In genomic region chr2:121694398-121695178, GRCh38 we compare ENCODE assay signal across 1 cellular context.
TF ChIP-seq lines count a peak whose summit lies in the region.

No MANE protein-coding gene starts in this region.

TF ChIP-seq in GM23338, 12 proteins besides CTCF, POLR2A, EP300 and RAD21 (continued from another document):
- TF ChIP-seq, protein P1, sequence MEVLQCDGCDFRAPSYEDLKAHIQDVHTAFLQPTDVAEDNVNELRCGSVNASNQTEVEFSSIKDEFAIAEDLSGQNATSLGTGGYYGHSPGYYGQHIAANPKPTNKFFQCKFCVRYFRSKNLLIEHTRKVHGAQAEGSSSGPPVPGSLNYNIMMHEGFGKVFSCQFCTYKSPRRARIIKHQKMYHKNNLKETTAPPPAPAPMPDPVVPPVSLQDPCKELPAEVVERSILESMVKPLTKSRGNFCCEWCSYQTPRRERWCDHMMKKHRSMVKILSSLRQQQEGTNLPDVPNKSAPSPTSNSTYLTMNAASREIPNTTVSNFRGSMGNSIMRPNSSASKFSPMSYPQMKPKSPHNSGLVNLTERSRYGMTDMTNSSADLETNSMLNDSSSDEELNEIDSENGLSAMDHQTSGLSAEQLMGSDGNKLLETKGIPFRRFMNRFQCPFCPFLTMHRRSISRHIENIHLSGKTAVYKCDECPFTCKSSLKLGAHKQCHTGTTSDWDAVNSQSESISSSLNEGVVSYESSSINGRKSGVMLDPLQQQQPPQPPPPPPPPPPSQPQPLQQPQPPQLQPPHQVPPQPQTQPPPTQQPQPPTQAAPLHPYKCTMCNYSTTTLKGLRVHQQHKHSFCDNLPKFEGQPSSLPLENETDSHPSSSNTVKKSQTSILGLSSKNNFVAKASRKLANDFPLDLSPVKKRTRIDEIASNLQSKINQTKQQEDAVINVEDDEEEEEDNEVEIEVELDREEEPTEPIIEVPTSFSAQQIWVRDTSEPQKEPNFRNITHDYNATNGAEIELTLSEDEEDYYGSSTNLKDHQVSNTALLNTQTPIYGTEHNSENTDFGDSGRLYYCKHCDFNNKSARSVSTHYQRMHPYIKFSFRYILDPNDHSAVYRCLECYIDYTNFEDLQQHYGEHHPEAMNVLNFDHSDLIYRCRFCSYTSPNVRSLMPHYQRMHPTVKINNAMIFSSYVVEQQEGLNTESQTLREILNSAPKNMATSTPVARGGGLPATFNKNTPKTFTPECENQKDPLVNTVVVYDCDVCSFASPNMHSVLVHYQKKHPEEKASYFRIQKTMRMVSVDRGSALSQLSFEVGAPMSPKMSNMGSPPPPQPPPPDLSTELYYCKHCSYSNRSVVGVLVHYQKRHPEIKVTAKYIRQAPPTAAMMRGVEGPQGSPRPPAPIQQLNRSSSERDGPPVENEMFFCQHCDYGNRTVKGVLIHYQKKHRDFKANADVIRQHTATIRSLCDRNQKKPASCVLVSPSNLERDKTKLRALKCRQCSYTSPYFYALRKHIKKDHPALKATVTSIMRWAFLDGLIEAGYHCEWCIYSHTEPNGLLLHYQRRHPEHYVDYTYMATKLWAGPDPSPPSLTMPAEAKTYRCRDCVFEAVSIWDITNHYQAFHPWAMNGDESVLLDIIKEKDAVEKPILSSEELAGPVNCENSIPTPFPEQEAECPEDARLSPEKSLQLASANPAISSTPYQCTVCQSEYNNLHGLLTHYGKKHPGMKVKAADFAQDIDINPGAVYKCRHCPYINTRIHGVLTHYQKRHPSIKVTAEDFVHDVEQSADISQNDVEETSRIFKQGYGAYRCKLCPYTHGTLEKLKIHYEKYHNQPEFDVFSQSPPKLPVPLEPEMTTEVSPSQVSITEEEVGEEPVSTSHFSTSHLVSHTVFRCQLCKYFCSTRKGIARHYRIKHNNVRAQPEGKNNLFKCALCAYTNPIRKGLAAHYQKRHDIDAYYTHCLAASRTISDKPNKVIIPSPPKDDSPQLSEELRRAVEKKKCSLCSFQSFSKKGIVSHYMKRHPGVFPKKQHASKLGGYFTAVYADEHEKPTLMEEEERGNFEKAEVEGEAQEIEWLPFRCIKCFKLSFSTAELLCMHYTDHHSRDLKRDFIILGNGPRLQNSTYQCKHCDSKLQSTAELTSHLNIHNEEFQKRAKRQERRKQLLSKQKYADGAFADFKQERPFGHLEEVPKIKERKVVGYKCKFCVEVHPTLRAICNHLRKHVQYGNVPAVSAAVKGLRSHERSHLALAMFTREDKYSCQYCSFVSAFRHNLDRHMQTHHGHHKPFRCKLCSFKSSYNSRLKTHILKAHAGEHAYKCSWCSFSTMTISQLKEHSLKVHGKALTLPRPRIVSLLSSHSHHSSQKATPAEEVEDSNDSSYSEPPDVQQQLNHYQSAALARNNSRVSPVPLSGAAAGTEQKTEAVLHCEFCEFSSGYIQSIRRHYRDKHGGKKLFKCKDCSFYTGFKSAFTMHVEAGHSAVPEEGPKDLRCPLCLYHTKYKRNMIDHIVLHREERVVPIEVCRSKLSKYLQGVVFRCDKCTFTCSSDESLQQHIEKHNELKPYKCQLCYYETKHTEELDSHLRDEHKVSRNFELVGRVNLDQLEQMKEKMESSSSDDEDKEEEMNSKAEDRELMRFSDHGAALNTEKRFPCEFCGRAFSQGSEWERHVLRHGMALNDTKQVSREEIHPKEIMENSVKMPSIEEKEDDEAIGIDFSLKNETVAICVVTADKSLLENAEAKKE (CRISPR knock-in tag; IDR thresholded peaks at IDR 0.05): no peak
- TF ChIP-seq STAT1 (IDR thresholded peaks at IDR 0.05; ENCODE audit: unreplicated experiment) (no peak), EZH2phosphoT487 (IDR thresholded peaks at IDR 0.05; ENCODE audit: unreplicated experiment) (no peak), ZNF331 (CRISPR knock-in tag; IDR thresholded peaks at IDR 0.05; ENCODE audit: low read depth) (no peak), JUNB (IDR thresholded peaks at IDR 0.05; ENCODE audit: unreplicated experiment) (no peak), ETS1 (IDR thresholded peaks at IDR 0.05) (no peak), ZNF114 (CRISPR knock-in tag; IDR thresholded peaks at IDR 0.05) (no peak)
- TF ChIP-seq, protein P2, sequence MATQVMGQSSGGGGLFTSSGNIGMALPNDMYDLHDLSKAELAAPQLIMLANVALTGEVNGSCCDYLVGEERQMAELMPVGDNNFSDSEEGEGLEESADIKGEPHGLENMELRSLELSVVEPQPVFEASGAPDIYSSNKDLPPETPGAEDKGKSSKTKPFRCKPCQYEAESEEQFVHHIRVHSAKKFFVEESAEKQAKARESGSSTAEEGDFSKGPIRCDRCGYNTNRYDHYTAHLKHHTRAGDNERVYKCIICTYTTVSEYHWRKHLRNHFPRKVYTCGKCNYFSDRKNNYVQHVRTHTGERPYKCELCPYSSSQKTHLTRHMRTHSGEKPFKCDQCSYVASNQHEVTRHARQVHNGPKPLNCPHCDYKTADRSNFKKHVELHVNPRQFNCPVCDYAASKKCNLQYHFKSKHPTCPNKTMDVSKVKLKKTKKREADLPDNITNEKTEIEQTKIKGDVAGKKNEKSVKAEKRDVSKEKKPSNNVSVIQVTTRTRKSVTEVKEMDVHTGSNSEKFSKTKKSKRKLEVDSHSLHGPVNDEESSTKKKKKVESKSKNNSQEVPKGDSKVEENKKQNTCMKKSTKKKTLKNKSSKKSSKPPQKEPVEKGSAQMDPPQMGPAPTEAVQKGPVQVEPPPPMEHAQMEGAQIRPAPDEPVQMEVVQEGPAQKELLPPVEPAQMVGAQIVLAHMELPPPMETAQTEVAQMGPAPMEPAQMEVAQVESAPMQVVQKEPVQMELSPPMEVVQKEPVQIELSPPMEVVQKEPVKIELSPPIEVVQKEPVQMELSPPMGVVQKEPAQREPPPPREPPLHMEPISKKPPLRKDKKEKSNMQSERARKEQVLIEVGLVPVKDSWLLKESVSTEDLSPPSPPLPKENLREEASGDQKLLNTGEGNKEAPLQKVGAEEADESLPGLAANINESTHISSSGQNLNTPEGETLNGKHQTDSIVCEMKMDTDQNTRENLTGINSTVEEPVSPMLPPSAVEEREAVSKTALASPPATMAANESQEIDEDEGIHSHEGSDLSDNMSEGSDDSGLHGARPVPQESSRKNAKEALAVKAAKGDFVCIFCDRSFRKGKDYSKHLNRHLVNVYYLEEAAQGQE (IDR thresholded peaks at IDR 0.05; ENCODE audit: unreplicated experiment): no peak
